10 cellular contexts compared by ENCODE assay signal in the genomic region with DNA sequence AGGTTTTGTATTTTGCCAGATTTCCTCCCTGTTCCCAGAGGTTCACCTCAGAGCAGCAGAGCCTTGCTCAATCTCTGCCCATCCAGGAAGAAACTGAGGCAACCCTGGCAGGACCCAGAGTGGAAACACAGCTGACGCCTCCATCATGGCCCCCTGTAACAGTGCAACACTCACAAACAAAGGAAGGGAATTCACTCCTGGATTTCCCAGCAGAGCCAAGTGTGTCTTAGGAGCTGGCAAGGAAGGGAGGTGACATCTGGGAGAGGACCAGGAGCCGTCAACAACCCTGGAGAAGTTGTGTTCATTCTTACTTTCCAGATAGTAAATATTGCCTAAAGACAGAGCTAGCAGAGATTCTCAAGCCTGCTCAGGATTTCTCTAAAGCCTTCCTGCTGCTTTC.
DNase-seq lines count a peak whose midpoint lies in the region; ATAC-seq and TF ChIP-seq lines count a peak whose summit lies in the region.
"Had no signal": no experiment of that assay in that cellular context is flagged by ENCODE, and none has a peak within 500 bp of the region (broad histone marks: within the 10 kb centered on the region; RNA-seq: fewer than 3 reads in every experiment).

No MANE protein-coding gene starts in this region.

- ATAC-seq in Right ventricle myocardium inferior (no peak), natural killer cell (no peak), GM19467 (IDR thresholded peaks at IDR 0.05; ENCODE audit: unreplicated experiment) (no peak), GM21786 (IDR thresholded peaks at IDR 0.05; ENCODE audit: unreplicated experiment) (no peak)

- no peak for DNase-seq in right atrium auricular region (ENCODE audit: low spot score)
- no peak for DNase-seq in Right ventricle myocardium inferior (ENCODE audit: missing footprints)
- DNase-seq in chondrocyte (ENCODE audit: low spot score): no peak
- no peak for DNase-seq in natural killer cell
- no peak for DNase-seq in GM20000 (ENCODE audit: low spot score)
- no peak for DNase-seq in NAMALWA (ENCODE audit: low spot score)
- DNase-seq: activated effector memory CD4-positive, alpha-beta T cell treated with anti-CD3 and anti-CD28 coated beads, Interleukin-2, amount 50 U/mL, for 16 hours; Caco-2 had no signal

- no peak overlapping the region for H3K4me3 ChIP-seq in right atrium auricular region

- no peaks in the 10 kb centered on the region for H3K27me3 Mint-ChIP-seq in chondrocyte (ENCODE audit: low read depth)
- no peaks in the 10 kb centered on the region for H3K27me3 Mint-ChIP-seq in natural killer cell (ENCODE audit: low read depth in 2 of 2)

- H3K9me3 Mint-ChIP-seq in chondrocyte (ENCODE audit: low read depth) (no peaks in the 10 kb centered on the region), natural killer cell (no peaks in the 10 kb centered on the region)

- H3K4me3 Mint-ChIP-seq in chondrocyte (ENCODE audit: unreplicated experiment) (no peak overlapping the region), natural killer cell (peak overlapping the region; percentile 9)

- TF ChIP-seq CTCF in right atrium auricular region (IDR thresholded peaks at IDR 0.05) (no peak), chondrocyte (IDR thresholded peaks at IDR 0.05) (no peak), natural killer cell (IDR thresholded peaks at IDR 0.05) (no peak), GM20000 (IDR thresholded peaks at IDR 0.05; ENCODE audit: extremely low read depth, missing control alignments) (no peak)

- H3K27ac Mint-ChIP-seq in chondrocyte (ENCODE audit: unreplicated experiment) (peak overlapping the region; percentile 68), natural killer cell (peak overlapping the region; percentile 96 to 98)

- no peaks in the 10 kb centered on the region for H3K9me3 ChIP-seq in right atrium auricular region
- H3K9me3 ChIP-seq: Caco-2 had no signal

- H3K4me1 ChIP-seq in right atrium auricular region: peaks cover 0 to 84% of the 10 kb centered on the region in 2 donors

- H3K36me3 Mint-ChIP-seq in chondrocyte (ENCODE audit: low read depth) (no peaks in the 10 kb centered on the region), natural killer cell (no peaks in the 10 kb centered on the region)

- intact Hi-C loops in Right ventricle myocardium inferior (cut with DNase I): loop anchor here (5.0 kb wide), 1 partner anchor 88 kb away; no protein-coding TSS in a partner anchor
- intact Hi-C loops in natural killer cell (cut with micrococcal nuclease): no loop called here

- H3K27ac ChIP-seq in right atrium auricular region: peak overlapping the region; percentile 94 to 97

- no peaks in the 10 kb centered on the region for H3K36me3 ChIP-seq in right atrium auricular region

- no peaks in the 10 kb centered on the region for H3K27me3 ChIP-seq in right atrium auricular region

- H3K4me1 Mint-ChIP-seq in chondrocyte (ENCODE audit: low read depth) (peaks cover 91% of the 10 kb centered on the region), natural killer cell (peaks cover 32 to 54% of the 10 kb centered on the region in 2 donors)
